In the genomic region with DNA sequence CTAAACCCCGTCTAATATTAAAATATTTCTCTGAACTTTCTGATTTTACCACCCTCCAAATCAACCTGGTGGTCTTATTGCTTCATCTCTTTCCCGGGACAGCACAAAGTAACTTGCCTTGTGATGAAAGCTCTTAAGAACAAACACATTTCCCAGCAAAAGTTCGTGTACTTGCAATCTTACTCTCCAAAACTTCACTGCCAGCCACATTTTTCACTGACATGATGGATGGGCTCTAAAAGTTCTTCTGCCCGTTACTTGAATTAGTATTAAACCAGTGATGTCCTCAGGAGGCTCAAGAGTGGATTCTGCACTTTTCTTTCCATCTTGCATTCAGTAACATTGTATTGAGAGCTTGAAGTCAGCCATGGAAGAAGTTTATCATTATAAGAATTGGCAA, we compare ENCODE assay signal across 27 cellular contexts.
DNase-seq lines count a peak whose midpoint lies in the region; ATAC-seq and TF ChIP-seq lines count a peak whose summit lies in the region.
"Had no signal": no experiment of that assay in that cellular context is flagged by ENCODE, and none has a peak within 500 bp of the region (broad histone marks: within the 10 kb centered on the region; RNA-seq: fewer than 3 reads in every experiment).

No MANE protein-coding gene starts in this region.

- H3K36me3 Mint-ChIP-seq in GM23338 (ENCODE audit: low read depth), result no peaks in the 10 kb centered on the region
- H3K36me3 Mint-ChIP-seq in activated naive CD4-positive, alpha-beta T cell treated with anti-CD3 and anti-CD28 coated beads, Interleukin-2, amount 10 ng/mL, durations not matched to agents 7 days and 5 days, result no peaks in the 10 kb centered on the region
- H3K36me3 Mint-ChIP-seq in stimulated activated effector memory CD8-positive, alpha-beta T cell treated with anti-CD3 and anti-CD28 coated beads, Interleukin-12 subunit alpha, Interleukin-12 subunit beta, amount 100 ng/mL, for 72 hours, result no peaks in the 10 kb centered on the region
- H3K36me3 Mint-ChIP-seq: CD8-positive, alpha-beta memory T cell had no signal

- H3K9me3 Mint-ChIP-seq in GM23338, result no peaks in the 10 kb centered on the region
- no peaks in the 10 kb centered on the region for H3K9me3 Mint-ChIP-seq in activated naive CD4-positive, alpha-beta T cell treated with anti-CD3 and anti-CD28 coated beads, Interleukin-2, amount 10 ng/mL, durations not matched to agents 7 days and 5 days
- H3K9me3 Mint-ChIP-seq in stimulated activated effector memory CD8-positive, alpha-beta T cell treated with anti-CD3 and anti-CD28 coated beads, Interleukin-12 subunit alpha, Interleukin-12 subunit beta, amount 100 ng/mL, for 72 hours, result no peaks in the 10 kb centered on the region
- H3K9me3 Mint-ChIP-seq: CD8-positive, alpha-beta memory T cell; nephron progenitor cell; stimulated activated naive CD8-positive, alpha-beta T cell treated with anti-CD3 and anti-CD28 coated beads, Interleukin-15, Interleukin-2, amounts not matched to agents 100 ng/mL and 50 ng/mL, for 24 hours; T-helper 1 cell treated with Interleukin-12 subunit alpha and Interleukin-12 subunit beta and Interleukin-4 antibody, amounts not matched to agents 30 μg/mL and 1 μg/mL, for 36 hours had no signal

- no peaks in the 10 kb centered on the region for H3K36me3 ChIP-seq in GM23338 (ENCODE audit: insufficient read depth)
- no peaks in the 10 kb centered on the region for H3K36me3 ChIP-seq in gastrocnemius medialis
- H3K36me3 ChIP-seq: heart right ventricle, left lung, SJSA1, transverse colon had no signal

- H3F3A ChIP-seq in GM23338 (replicated peaks; ENCODE audit: low read depth), result no peaks in the 10 kb centered on the region

- in situ Hi-C loops in gastrocnemius medialis (cut with MboI; ENCODE audit: low sequenced_read_pairs in 4 of 4), result no loop called here

- H3K4me1 Mint-ChIP-seq in GM23338, result no peaks in the 10 kb centered on the region; the same call in 2 of the 3 replicates
- peaks cover 10% of the 10 kb centered on the region for H3K4me1 Mint-ChIP-seq in activated naive CD4-positive, alpha-beta T cell treated with anti-CD3 and anti-CD28 coated beads, Interleukin-2, amount 10 ng/mL, durations not matched to agents 7 days and 5 days
- H3K4me1 Mint-ChIP-seq in stimulated activated effector memory CD8-positive, alpha-beta T cell treated with anti-CD3 and anti-CD28 coated beads, Interleukin-12 subunit alpha, Interleukin-12 subunit beta, amount 100 ng/mL, for 72 hours, result peaks cover 10% of the 10 kb centered on the region

- H3K4me3 ChIP-seq in GM23338 (no peak overlapping the region), fibroblast of villous mesenchyme (ENCODE audit: low read depth, low read length) (no peak overlapping the region), gastrocnemius medialis (no peak overlapping the region)
- H3K4me3 ChIP-seq: heart right ventricle, left lung, SJSA1, transverse colon had no signal

- TF ChIP-seq CTCF in GM23338 (conservative IDR thresholded peaks at IDR 0.05; ENCODE audit: low read depth in 2 of 2) (no peak), fibroblast of villous mesenchyme (IDR thresholded peaks at IDR 0.05; ENCODE audit: insufficient read depth, low read depth, low read length) (no peak), gastrocnemius medialis (IDR thresholded peaks at IDR 0.05 in 4 of 5, conservative IDR thresholded peaks at IDR 0.05 in 1 of 5) (no peak)

- H3K9me3 ChIP-seq in gastrocnemius medialis, result no peaks in the 10 kb centered on the region
- H3K9me3 ChIP-seq: heart right ventricle, left lung, SJSA1, transverse colon had no signal

- H3K9me2 ChIP-seq in GM23338 (ENCODE audit: insufficient read depth), result no peaks in the 10 kb centered on the region

- no peak overlapping the region for H3K4me3 Mint-ChIP-seq in GM23338
- no peak overlapping the region for H3K4me3 Mint-ChIP-seq in activated naive CD4-positive, alpha-beta T cell treated with anti-CD3 and anti-CD28 coated beads, Interleukin-2, amount 10 ng/mL, durations not matched to agents 7 days and 5 days
- no peak overlapping the region for H3K4me3 Mint-ChIP-seq in stimulated activated effector memory CD8-positive, alpha-beta T cell treated with anti-CD3 and anti-CD28 coated beads, Interleukin-12 subunit alpha, Interleukin-12 subunit beta, amount 100 ng/mL, for 72 hours
- H3K4me3 Mint-ChIP-seq: activated CD4-positive, alpha-beta T cell treated with anti-CD3 and anti-CD28 coated beads for 36 hours; CD8-positive, alpha-beta memory T cell; nephron progenitor cell; stimulated activated naive CD8-positive, alpha-beta T cell treated with anti-CD3 and anti-CD28 coated beads, Interleukin-15, Interleukin-2, amounts not matched to agents 100 ng/mL and 50 ng/mL, for 24 hours; T-helper 1 cell treated with Interleukin-12 subunit alpha and Interleukin-12 subunit beta and Interleukin-4 antibody, amounts not matched to agents 30 μg/mL and 1 μg/mL, for 36 hours had no signal

- CTCF ChIA-PET in activated naive CD4-positive, alpha-beta T cell treated with anti-CD3 and anti-CD28 coated beads, Interleukin-2, amount 10 ng/mL, durations not matched to agents 7 days and 5 days (lab: Charles Lee), result no interaction called here

- H2AFZ ChIP-seq in GM23338, result peak overlapping the region; percentile 87

- no peaks in the 10 kb centered on the region for H3K4me1 ChIP-seq in GM23338 (ENCODE audit: insufficient read depth)
- H3K4me1 ChIP-seq in gastrocnemius medialis, result peaks cover 19 to 29% of the 10 kb centered on the region in 2 donors
- H3K4me1 ChIP-seq: left lung, SJSA1, transverse colon had no signal

- H3K27ac ChIP-seq in GM23338 (ENCODE audit: low read depth) (no peak overlapping the region), gastrocnemius medialis (peak overlapping the region in 3 of 4 donors; percentile 85 to 90 (median 86))
- H3K27ac ChIP-seq: HL-60, left lung, SJSA1, transverse colon had no signal

- no peaks in the 10 kb centered on the region for H3K27me3 ChIP-seq in GM23338 (ENCODE audit: insufficient read depth)
- H3K27me3 ChIP-seq in gastrocnemius medialis, result no peaks in the 10 kb centered on the region
- H3K27me3 ChIP-seq: heart right ventricle, left lung, SJSA1, transverse colon had no signal

- DNase-seq in GM23338 (ENCODE audit: low spot score), result no peak
- peak; percentile 89 for DNase-seq in amniotic epithelial cell (ENCODE audit: low read depth)
- DNase-seq in fibroblast of villous mesenchyme (ENCODE audit: low read depth), result peak; percentile 22
- no peak for DNase-seq in gastrocnemius medialis
- DNase-seq in NCI-H524 (lab: John Stamatoyannopoulos, UW), result no peak
- DNase-seq in activated naive CD4-positive, alpha-beta T cell treated with anti-CD3 and anti-CD28 coated beads, Interleukin-2, amount 10 ng/mL, durations not matched to agents 7 days and 5 days, result no peak
- DNase-seq in stimulated activated effector memory CD8-positive, alpha-beta T cell treated with anti-CD3 and anti-CD28 coated beads, Interleukin-12 subunit alpha, Interleukin-12 subunit beta, amount 100 ng/mL, for 72 hours (ENCODE audit: low spot score in 2 of 2), result no peak
- DNase-seq: activated CD4-positive, alpha-beta T cell treated with anti-CD3 and anti-CD28 coated beads for 36 hours; activated naive CD4-positive, alpha-beta T cell treated with Interleukin-2 at 50 U/mL for 16 hours; activated T-cell treated with anti-CD3 and anti-CD28 coated beads, Interleukin-2, amount 50 U/mL, for 48 hours; aorta; CD8-positive, alpha-beta memory T cell; effector memory CD4-positive, alpha-beta T cell; heart right ventricle; left lung; NCI-H2029 treated with DMSO at 0.1 percent for 48 hours; nephron progenitor cell; NK-92 treated with Interleukin-12 subunit alpha and Interleukin-12 subunit beta, amount 100 ng/mL, for 24 hours; stimulated activated CD4-positive, alpha-beta T cell treated with anti-CD3 and anti-CD28 coated beads, Interleukin-4, amount 100 ng/mL, for 1 hour; transverse colon had no signal

- no peaks in the 10 kb centered on the region for H4K20me1 ChIP-seq in GM23338 (replicated peaks; ENCODE audit: insufficient read depth)

- ATAC-seq in GM23338 (no peak), gastrocnemius medialis (no peak), GM21619 (IDR thresholded peaks at IDR 0.05; ENCODE audit: unreplicated experiment) (no peak)
- no peak for ATAC-seq in stimulated activated effector memory CD8-positive, alpha-beta T cell treated with anti-CD3 and anti-CD28 coated beads, Interleukin-12 subunit alpha, Interleukin-12 subunit beta, amount 100 ng/mL, for 72 hours
- ATAC-seq: activated CD4-positive, alpha-beta T cell treated with anti-CD3 and anti-CD28 coated beads for 36 hours; esophagus mucosa; heart right ventricle; left lung had no signal

- H3K27ac Mint-ChIP-seq in GM23338, result no peak overlapping the region
- H3K27ac Mint-ChIP-seq in activated naive CD4-positive, alpha-beta T cell treated with anti-CD3 and anti-CD28 coated beads, Interleukin-2, amount 10 ng/mL, durations not matched to agents 7 days and 5 days, result no peak overlapping the region
- H3K27ac Mint-ChIP-seq in stimulated activated effector memory CD8-positive, alpha-beta T cell treated with anti-CD3 and anti-CD28 coated beads, Interleukin-12 subunit alpha, Interleukin-12 subunit beta, amount 100 ng/mL, for 72 hours, result no peak overlapping the region
- H3K27ac Mint-ChIP-seq: activated CD4-positive, alpha-beta T cell treated with anti-CD3 and anti-CD28 coated beads for 36 hours; nephron progenitor cell; progenitor cell of endocrine pancreas; stimulated activated naive CD8-positive, alpha-beta T cell treated with anti-CD3 and anti-CD28 coated beads, Interleukin-15, Interleukin-2, amounts not matched to agents 100 ng/mL and 50 ng/mL, for 24 hours; T-helper 1 cell treated with Interleukin-12 subunit alpha and Interleukin-12 subunit beta and Interleukin-4 antibody, amounts not matched to agents 30 μg/mL and 1 μg/mL, for 36 hours had no signal

- H3K27me3 Mint-ChIP-seq in GM23338 (ENCODE audit: insufficient read depth, low read depth, poor library complexity), result no peaks in the 10 kb centered on the region
- H3K27me3 Mint-ChIP-seq in activated naive CD4-positive, alpha-beta T cell treated with anti-CD3 and anti-CD28 coated beads, Interleukin-2, amount 10 ng/mL, durations not matched to agents 7 days and 5 days, result no peaks in the 10 kb centered on the region
- H3K27me3 Mint-ChIP-seq: activated CD4-positive, alpha-beta T cell treated with anti-CD3 and anti-CD28 coated beads for 36 hours; stimulated activated naive CD8-positive, alpha-beta T cell treated with anti-CD3 and anti-CD28 coated beads, Interleukin-15, Interleukin-2, amounts not matched to agents 100 ng/mL and 50 ng/mL, for 24 hours had no signal

- H3K79me2 ChIP-seq in GM23338 (replicated peaks; ENCODE audit: insufficient read depth), result no peaks in the 10 kb centered on the region

- no peak for TF ChIP-seq POLR2A in gastrocnemius medialis (IDR thresholded peaks at IDR 0.05)

- intact Hi-C loops in gastrocnemius medialis (cut with DNase I; ENCODE audit: low total_unique reads), result no loop called here

- no peak overlapping the region for H3K4me2 ChIP-seq in GM23338

Comparison
In these comparisons a context has a peak if more than half of its experiments do, and no peak if none do; other contexts are left out.
1. DNase-seq: peak in amniotic epithelial cell (single experiment) and fibroblast of villous mesenchyme (single experiment); none in GM23338 (single experiment), gastrocnemius medialis (0 of 2), NCI-H524 (0 of 2), activated naive CD4-positive, alpha-beta T cell treated with anti-CD3 and anti-CD28 coated beads, Interleukin-2, amount 10 ng/mL, durations not matched to agents 7 days and 5 days (single experiment) and stimulated activated effector memory CD8-positive, alpha-beta T cell treated with anti-CD3 and anti-CD28 coated beads, Interleukin-12 subunit alpha, Interleukin-12 subunit beta, amount 100 ng/mL, for 72 hours (0 of 2).